In the genomic region with DNA sequence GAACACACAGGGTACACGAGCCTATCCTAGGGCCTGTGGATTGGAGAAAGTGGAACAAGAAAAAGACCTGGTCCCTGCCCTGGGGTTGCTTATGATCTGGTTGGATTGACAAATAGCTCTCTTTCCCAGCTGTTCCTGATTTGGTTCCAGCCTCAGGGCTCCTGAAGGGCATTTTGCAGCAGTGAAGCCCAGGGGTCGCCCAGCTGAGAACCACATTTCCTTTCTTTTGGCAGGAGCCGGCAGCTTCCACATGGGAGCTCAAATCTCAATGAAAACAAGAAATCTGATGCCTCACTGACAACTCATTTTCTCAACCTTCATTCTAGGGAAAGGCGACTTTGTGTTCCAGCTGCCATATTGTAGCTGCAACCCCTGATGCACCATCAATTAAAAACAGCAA, we compare ENCODE assay signal across 20 cellular contexts.
A peak's percentile ranks its signal among the peaks of the same experiment; 100 is the strongest.
DNase-seq lines count a peak whose midpoint lies in the region; ATAC-seq and TF ChIP-seq lines count a peak whose summit lies in the region.
"Had no signal": no experiment of that assay in that cellular context is flagged by ENCODE, and none has a peak within 500 bp of the region (broad histone marks: within the 10 kb centered on the region; RNA-seq: fewer than 3 reads in every experiment).

No MANE protein-coding gene starts in this region.

- no peak overlapping the region for H3K4me3 Mint-ChIP-seq in nephron progenitor cell
- H3K4me3 Mint-ChIP-seq: CD8-positive, alpha-beta T cell had no signal

- no peak overlapping the region for H3K27ac ChIP-seq in HEK293 (ENCODE audit: extremely low read depth, low read depth, low read length)
- peak overlapping the region; percentile 78 for H3K27ac ChIP-seq in cingulate gyrus (ENCODE audit: low read depth, low read length)
- H3K27ac ChIP-seq: KMS-11 had no signal

- no peaks in the 10 kb centered on the region for H3K36me3 Mint-ChIP-seq in nephron progenitor cell (ENCODE audit: low read depth)
- H3K36me3 Mint-ChIP-seq: CD8-positive, alpha-beta T cell had no signal

- H3K9me3 ChIP-seq in HEK293 (ENCODE audit: control insufficient read depth, insufficient read depth, low read depth, low read length) = no peaks in the 10 kb centered on the region
- H3K9me3 ChIP-seq: BE2C had no signal

- DNase-seq in NCI-H2171 treated with DMSO at 0.1 percent for 48 hours (lab: John Stamatoyannopoulos, UW) = peak; percentile 82
- peak; percentile 37 for DNase-seq in nephron progenitor cell
- DNase-seq in Ammon's horn (ENCODE audit: low spot score) = no peak
- no peak for DNase-seq in SIG-M5 treated with dmso at 0.1 percent for 504 hours (lab: John Stamatoyannopoulos, UW; ENCODE audit: unreplicated experiment)
- DNase-seq in NCI-H2029 treated with DMSO at 0.1 percent for 48 hours (lab: John Stamatoyannopoulos, UW) = no peak
- DNase-seq: ACHN; CD8-positive, alpha-beta T cell; DND-41; GDM1; NCI-H1092 treated with DMSO at 0.1 percent for 48 hours; NCI-H1694 treated with DMSO at 0.1 percent for 48 hours; NCI-H510A had no signal

- no peak for ATAC-seq in HG03342 (IDR thresholded peaks at IDR 0.05; ENCODE audit: unreplicated experiment)
- ATAC-seq: CD8-positive, alpha-beta T cell; GM12878; HCT116; Panc1 had no signal

- CTCF ChIA-PET in HEK293 (lab: Yijun Ruan, JAX) = no interaction called here

- H3K4me1 ChIP-seq in HEK293 (ENCODE audit: control insufficient read depth, insufficient read depth, low read length) = no peaks in the 10 kb centered on the region

- POLR2A ChIA-PET in HEK293 (lab: Yijun Ruan, JAX) = no interaction called here

- H3K9me3 Mint-ChIP-seq in nephron progenitor cell = no peaks in the 10 kb centered on the region
- H3K9me3 Mint-ChIP-seq: CD8-positive, alpha-beta T cell had no signal

- peaks cover 7% of the 10 kb centered on the region for H3K27me3 Mint-ChIP-seq in nephron progenitor cell (ENCODE audit: low read depth, poor library complexity)

- TF ChIP-seq CTCF in HEK293 (tag by site-specific recombination; IDR thresholded peaks at IDR 0.05) (no peak), nephron progenitor cell (IDR thresholded peaks at IDR 0.05) (no peak)

- peak overlapping the region; percentile 20 for H3K27ac Mint-ChIP-seq in nephron progenitor cell
- H3K27ac Mint-ChIP-seq: CD8-positive, alpha-beta T cell had no signal

- no peaks in the 10 kb centered on the region for H3K36me3 ChIP-seq in HEK293 (ENCODE audit: control insufficient read depth in 2 of 2, insufficient read depth in 1 of 2, low read length in 2 of 2)
- H3K36me3 ChIP-seq: BE2C had no signal

- no peak overlapping the region for H3K4me3 ChIP-seq in HEK293 (ENCODE audit: low read depth, low read length)
- H3K4me3 ChIP-seq: GM12878 had no signal

- H3K4me1 Mint-ChIP-seq in nephron progenitor cell = peaks cover 88% of the 10 kb centered on the region

TF ChIP-seq in HEK293, 187 proteins besides CTCF, POLR2A, EP300 and RAD21:
- TF ChIP-seq FEZF1 (tag by site-specific recombination; IDR thresholded peaks at IDR 0.05) (0 out of 2 replicates have a peak, but pooled peaks have one; percentile 14), ZNF175 (tag by site-specific recombination; IDR thresholded peaks at IDR 0.05) (no peak), ZBTB8A (tag by site-specific recombination; IDR thresholded peaks at IDR 0.05) (0 out of 2 replicates have a peak, but pooled peaks have one; percentile 14)

Comparison
In these comparisons a context has a peak if more than half of its experiments do, and no peak if none do; other contexts are left out.
1. DNase-seq: peak in NCI-H2171 treated with DMSO at 0.1 percent for 48 hours (single experiment) and nephron progenitor cell (single experiment); none in Ammon's horn (single experiment), SIG-M5 treated with dmso at 0.1 percent for 504 hours (single experiment) and NCI-H2029 treated with DMSO at 0.1 percent for 48 hours (single experiment).